Comparison of ENCODE assay signal across 8 cellular contexts in the genomic region with DNA sequence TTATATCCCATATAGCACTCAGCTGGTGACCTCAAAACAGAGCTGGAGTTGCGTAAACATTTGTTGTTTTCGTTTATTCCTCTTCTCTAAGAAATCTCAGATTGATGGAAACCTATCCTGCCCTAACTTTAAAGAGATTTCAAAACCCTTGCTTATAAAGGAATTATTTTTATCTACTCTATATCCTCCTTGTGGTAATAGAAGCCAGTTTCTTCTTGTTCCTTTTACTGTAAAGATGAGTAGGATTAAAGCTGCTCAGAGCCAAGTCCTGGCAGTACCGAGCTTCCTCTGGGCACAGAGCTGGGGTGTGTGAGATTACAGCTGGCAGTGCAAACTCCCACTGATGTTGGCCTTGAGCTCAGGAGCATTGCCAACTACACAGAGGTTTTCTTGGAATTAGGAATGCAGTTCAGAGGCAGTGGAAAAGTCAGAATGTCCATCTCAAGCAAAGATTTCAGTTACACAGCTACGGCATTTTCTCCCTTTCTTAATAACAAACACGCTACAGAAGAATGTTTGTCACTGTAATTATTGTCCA. TPM values are rescaled to one million over a fixed set of nuclear protein-coding genes. Genes with fewer than 3 reads are reported as not detected.
DNase-seq lines count a peak whose midpoint lies in the region; ATAC-seq and TF ChIP-seq lines count a peak whose summit lies in the region.

No MANE protein-coding gene starts in this region.

- WGBS in suprapubic skin = 23% methylated on average over 5 of the region's 5 CpGs

- H3K36me3 Mint-ChIP-seq in activated CD8-positive, alpha-beta memory T cell treated with anti-CD3 and anti-CD28 coated beads, Interleukin-2, amount 10 ng/mL, durations not matched to agents 7 days and 5 days = peaks cover 14% of the 10 kb centered on the region
- H3K36me3 Mint-ChIP-seq in immature natural killer cell = peaks cover 6 to 12% (median 8%) of the 10 kb centered on the region in 3 donors

- CTCF ChIA-PET in activated CD8-positive, alpha-beta memory T cell treated with anti-CD3 and anti-CD28 coated beads, Interleukin-2, amount 10 ng/mL, durations not matched to agents 7 days and 5 days (lab: Charles Lee) = interaction anchor here (0.9 to 3.6 kb wide), 10 partner anchors 9 to 274 kb away, joined by 3 to 18 read pairs (median 4); a partner anchor contains a TSS

- H3K9me3 ChIP-seq in adipocyte (ENCODE audit: control insufficient read depth, low read length) (no peaks in the 10 kb centered on the region), suprapubic skin (no peaks in the 10 kb centered on the region)

- H3K27ac Mint-ChIP-seq in activated CD8-positive, alpha-beta memory T cell treated with anti-CD3 and anti-CD28 coated beads, Interleukin-2, amount 10 ng/mL, durations not matched to agents 7 days and 5 days = peak overlapping the region; percentile 67
- H3K27ac Mint-ChIP-seq in immature natural killer cell = peak overlapping the region; percentile 75 to 90 (median 88)

- H3K4me3 ChIP-seq in adipocyte (ENCODE audit: low read length) = peak overlapping the region; percentile 85
- peak overlapping the region; percentile 90 for H3K4me3 ChIP-seq in suprapubic skin

- H3K4me1 Mint-ChIP-seq in activated CD8-positive, alpha-beta memory T cell treated with anti-CD3 and anti-CD28 coated beads, Interleukin-2, amount 10 ng/mL, durations not matched to agents 7 days and 5 days = peaks cover 35% of the 10 kb centered on the region
- peaks cover 40 to 49% of the 10 kb centered on the region in 2 donors for H3K4me1 Mint-ChIP-seq in immature natural killer cell

- H3K4me3 Mint-ChIP-seq in activated CD8-positive, alpha-beta memory T cell treated with anti-CD3 and anti-CD28 coated beads, Interleukin-2, amount 10 ng/mL, durations not matched to agents 7 days and 5 days = peak overlapping the region; percentile 98
- H3K4me3 Mint-ChIP-seq in immature natural killer cell = peak overlapping the region; percentile 88 to 93 (median 92)

- no peak for TF ChIP-seq CTCF in suprapubic skin (IDR thresholded peaks at IDR 0.05)

- H3K9ac ChIP-seq in adipocyte (ENCODE audit: low read length) = peak overlapping the region; percentile 92

- peaks cover 29% of the 10 kb centered on the region for H3K36me3 ChIP-seq in adipocyte (ENCODE audit: control insufficient read depth, insufficient read depth, low read length, severe bottlenecking)
- peaks cover 30% of the 10 kb centered on the region for H3K36me3 ChIP-seq in suprapubic skin

- H3K27ac ChIP-seq in suprapubic skin = peak overlapping the region; percentile 97

- no peak for TF ChIP-seq POLR2A in suprapubic skin (IDR thresholded peaks at IDR 0.05)

- H3K9me3 Mint-ChIP-seq in activated CD8-positive, alpha-beta memory T cell treated with anti-CD3 and anti-CD28 coated beads, Interleukin-2, amount 10 ng/mL, durations not matched to agents 7 days and 5 days (ENCODE audit: low read depth) = no peaks in the 10 kb centered on the region
- H3K9me3 Mint-ChIP-seq in immature natural killer cell = no peaks in the 10 kb centered on the region

- ATAC-seq in activated CD8-positive, alpha-beta memory T cell treated with anti-CD3 and anti-CD28 coated beads, Interleukin-2, amount 10 ng/mL, durations not matched to agents 7 days and 5 days = no peak

- TF ChIP-seq EP300 in suprapubic skin (IDR thresholded peaks at IDR 0.05) = no peak

- H3K27me3 Mint-ChIP-seq in activated CD8-positive, alpha-beta memory T cell treated with anti-CD3 and anti-CD28 coated beads, Interleukin-2, amount 10 ng/mL, durations not matched to agents 7 days and 5 days = no peaks in the 10 kb centered on the region
- H3K27me3 Mint-ChIP-seq in immature natural killer cell (ENCODE audit: low read depth in 3 of 3) = peaks cover 0 to 4% (median 0%) of the 10 kb centered on the region in 3 donors

- peaks cover 25% of the 10 kb centered on the region for H3K4me1 ChIP-seq in adipocyte (ENCODE audit: control insufficient read depth, insufficient read depth, low read length)
- peaks cover 32% of the 10 kb centered on the region for H3K4me1 ChIP-seq in suprapubic skin

- no peak for DNase-seq in activated CD8-positive, alpha-beta memory T cell treated with anti-CD3 and anti-CD28 coated beads, Interleukin-2, amount 10 ng/mL, durations not matched to agents 7 days and 5 days
- no peak for DNase-seq in activated CD8-positive, alpha-beta memory T cell treated with anti-CD3 and anti-CD28 coated beads, Interleukin-2, amount 50 U/mL, for 4 hours
- peak; percentile 59 for DNase-seq in adipocyte (ENCODE audit: low read depth)
- no peak for DNase-seq in immature natural killer cell
- DNase-seq in suprapubic skin (ENCODE audit: low spot score in 2 of 2) = no peak
- no peak for DNase-seq in dermis blood vessel endothelial cell
- DNase-seq in HuH-7 (ENCODE audit: low spot score) = no peak
- DNase-seq in stimulated activated CD4-positive, alpha-beta T cell treated with anti-CD3 and anti-CD28 coated beads, Interleukin-4, amount 100 ng/mL, for 4 hours = no peak

- H3K27me3 ChIP-seq in adipocyte (replicated peaks; ENCODE audit: control insufficient read depth, insufficient read depth, low read length) (no peaks in the 10 kb centered on the region), suprapubic skin (no peaks in the 10 kb centered on the region)

RNA-seq across cellular contexts. Expression of a gene that starts 1.4 kb away (rescaled TPM):
- 10 to 100 TPM; 16.8 to 19.1 TPM for total RNA-seq in activated CD8-positive, alpha-beta memory T cell treated with anti-CD3 and anti-CD28 coated beads, Interleukin-2, amount 10 ng/mL, durations not matched to agents 7 days and 5 days
- polyA plus RNA-seq in immature natural killer cell = 1 to 10 TPM; 2.3 to 6.0 (median 4.4) TPM
- total RNA-seq in suprapubic skin (10 to 100 TPM; 25.3 to 37.7 (median 31.3) TPM), dermis blood vessel endothelial cell (17.4 and 22.8 TPM in 2 replicates)

RNA-seq across cellular contexts. Expression of a gene that starts 1.7 kb away (rescaled TPM):
- total RNA-seq in activated CD8-positive, alpha-beta memory T cell treated with anti-CD3 and anti-CD28 coated beads, Interleukin-2, amount 10 ng/mL, durations not matched to agents 7 days and 5 days = 100 to 1,000 TPM; 188 to 210 TPM
- 100 to 1,000 TPM; 257 to 366 (median 261) TPM for polyA plus RNA-seq in immature natural killer cell
- 100 to 1,000 TPM; 167 to 312 (median 272) TPM for total RNA-seq in suprapubic skin
- total RNA-seq in dermis blood vessel endothelial cell = 214 and 256 TPM in 2 replicates

RNA-seq across cellular contexts. Expression of a gene that starts 36.0 kb away (rescaled TPM):
- total RNA-seq in activated CD8-positive, alpha-beta memory T cell treated with anti-CD3 and anti-CD28 coated beads, Interleukin-2, amount 10 ng/mL, durations not matched to agents 7 days and 5 days = 10 to 100 TPM; 45.9 to 53.1 TPM
- 10 to 100 TPM; 32.4 to 52.3 (median 47.1) TPM for polyA plus RNA-seq in immature natural killer cell
- 10 to 100 TPM; 20.2 to 68.2 (median 46.7) TPM for total RNA-seq in suprapubic skin
- 24.7 and 35.6 TPM in 2 replicates for total RNA-seq in dermis blood vessel endothelial cell

RNA-seq across cellular contexts. Expression of a gene that starts 39.3 kb away (rescaled TPM):
- total RNA-seq in activated CD8-positive, alpha-beta memory T cell treated with anti-CD3 and anti-CD28 coated beads, Interleukin-2, amount 10 ng/mL, durations not matched to agents 7 days and 5 days = 1 to 10 TPM; 2.3 to 3.2 TPM
- 1 to 10 TPM; 1.5 to 2.1 (median 1.5) TPM for polyA plus RNA-seq in immature natural killer cell
- total RNA-seq in suprapubic skin = 10 to 100 TPM; 59.1 to 93.3 (median 61.4) TPM
- total RNA-seq in dermis blood vessel endothelial cell = 11.4 and 17.1 TPM in 2 replicates
